ENCODE assay signal across 8 cellular contexts in the genomic region with DNA sequence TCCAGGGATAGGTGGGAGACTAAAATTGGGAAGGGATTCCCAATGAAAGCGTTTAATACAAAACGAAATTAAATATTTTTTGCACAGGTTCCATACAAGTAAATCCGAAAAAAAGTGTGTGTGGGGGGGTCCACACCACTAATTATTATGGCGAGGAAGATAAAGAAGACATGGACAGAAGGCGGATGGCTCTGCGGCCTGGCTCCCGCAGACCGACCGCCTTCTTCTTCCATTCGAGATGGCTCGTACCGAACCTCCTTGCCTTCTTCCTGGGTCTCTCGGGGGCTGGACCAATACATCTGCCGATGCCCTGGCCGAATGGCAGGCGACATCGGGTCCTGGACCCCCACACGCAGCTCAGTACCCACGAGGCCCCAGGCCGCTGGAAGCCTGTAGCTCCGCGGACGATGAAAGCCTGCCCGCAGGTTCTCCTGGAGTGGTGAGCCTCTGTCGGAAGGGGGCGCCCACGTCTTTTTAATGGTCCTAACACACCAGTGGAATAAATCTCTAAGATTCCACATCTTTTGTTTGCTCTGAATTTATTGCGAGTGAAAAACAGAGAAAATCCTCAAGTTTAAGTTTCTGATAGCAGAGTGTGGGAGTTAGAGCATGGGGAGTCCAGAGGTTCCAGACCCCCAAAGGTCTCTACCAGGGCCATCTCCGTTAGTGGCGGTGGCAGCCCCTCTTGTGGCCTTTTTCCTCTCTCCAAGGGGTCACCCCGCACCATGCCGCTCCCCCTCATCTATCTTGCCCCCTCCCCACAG. TPM values are rescaled to one million over a fixed set of nuclear protein-coding genes. Genes with fewer than 3 reads are reported as not detected.
DNase-seq lines count a peak whose midpoint lies in the region; ATAC-seq, FAIRE-seq and TF ChIP-seq lines count a peak whose summit lies in the region.

No MANE protein-coding gene starts in this region.

- H3K4me1 Mint-ChIP-seq in activated CD8-positive, alpha-beta T cell treated with anti-CD3 and anti-CD28 coated beads for 36 hours (ENCODE audit: low read depth) = peaks cover 29% of the 10 kb centered on the region

- H3K27ac Mint-ChIP-seq in activated CD8-positive, alpha-beta T cell treated with anti-CD3 and anti-CD28 coated beads for 36 hours = no peak overlapping the region

- intact Hi-C loops in activated CD8-positive, alpha-beta T cell treated with anti-CD3 and anti-CD28 coated beads for 36 hours (cut with micrococcal nuclease) = loop anchor here (5.0 to 10.0 kb wide), 2 partner anchors 63 to 110 kb away; a partner anchor contains a TSS

- ATAC-seq in activated CD8-positive, alpha-beta T cell treated with anti-CD3 and anti-CD28 coated beads for 36 hours = peak; percentile 70
- no peak for ATAC-seq in HG03442 (IDR thresholded peaks at IDR 0.05; ENCODE audit: unreplicated experiment)

- FAIRE-seq in H54 (lab: Jason Lieb, UNC) = peak; percentile 76

- no peaks in the 10 kb centered on the region for H3K9me3 Mint-ChIP-seq in activated CD8-positive, alpha-beta T cell treated with anti-CD3 and anti-CD28 coated beads for 36 hours

- CTCF ChIA-PET in activated CD8-positive, alpha-beta T cell treated with anti-CD3 and anti-CD28 coated beads for 36 hours (lab: Charles Lee) = interaction anchor here (0.6 to 5.0 kb wide), 62 partner anchors 9 to 326 kb away, joined by 3 to 82 read pairs (median 4); a partner anchor contains a TSS

- DNase-seq in AG08396 (ENCODE audit: low spot score) = peak; percentile 76
- peak; percentile 73 for DNase-seq in H54 (ENCODE audit: insufficient read length, low spot score)
- DNase-seq in NCI-H82 (lab: John Stamatoyannopoulos, UW) = peak; percentile 89
- peak; percentile 91 for DNase-seq in activated CD8-positive, alpha-beta T cell treated with anti-CD3 and anti-CD28 coated beads for 36 hours
- peak; percentile 65 for DNase-seq in effector CD8-positive, alpha-beta T cell (lab: John Stamatoyannopoulos, UW)
- DNase-seq in midbrain (lab: John Stamatoyannopoulos, UW) = peak; percentile 56
- peak; percentile 58 to 61 for DNase-seq in stimulated activated CD8-positive, alpha-beta memory T cell treated with anti-CD3 and anti-CD28 coated beads, Interleukin-15, amount 100 ng/mL, for 48 hours (ENCODE audit: low read depth in 2 of 2)

- TF ChIP-seq CTCF in activated CD8-positive, alpha-beta T cell treated with anti-CD3 and anti-CD28 coated beads for 36 hours (IDR thresholded peaks at IDR 0.05) = peak; percentile 80

- POLR2A ChIA-PET in activated CD8-positive, alpha-beta T cell treated with anti-CD3 and anti-CD28 coated beads for 36 hours (lab: Charles Lee) = interaction anchor here (0.9 kb wide), 1 partner anchor 23 kb away, joined by 3 read pairs; no protein-coding TSS in a partner anchor

- H3K36me3 Mint-ChIP-seq in activated CD8-positive, alpha-beta T cell treated with anti-CD3 and anti-CD28 coated beads for 36 hours (ENCODE audit: low read depth) = no peaks in the 10 kb centered on the region

- peak overlapping the region; percentile 40 for H3K4me3 Mint-ChIP-seq in activated CD8-positive, alpha-beta T cell treated with anti-CD3 and anti-CD28 coated beads for 36 hours

- TF ChIP-seq POLR2A in H54 (IDR thresholded peaks at IDR 0.05; ENCODE audit: low read depth, low read length) = no peak

- H3K27me3 Mint-ChIP-seq in activated CD8-positive, alpha-beta T cell treated with anti-CD3 and anti-CD28 coated beads for 36 hours = peaks cover 88% of the 10 kb centered on the region

RNA-seq across cellular contexts. Expression of a gene that starts 1.4 kb away (rescaled TPM):
- total RNA-seq in activated CD8-positive, alpha-beta T cell treated with anti-CD3 and anti-CD28 coated beads for 36 hours = not detected

RNA-seq across cellular contexts. Expression of a gene that starts 2.1 kb away (rescaled TPM):
- not detected for total RNA-seq in activated CD8-positive, alpha-beta T cell treated with anti-CD3 and anti-CD28 coated beads for 36 hours

RNA-seq across cellular contexts. Expression of a gene that starts 4.1 kb away (rescaled TPM):
- total RNA-seq in activated CD8-positive, alpha-beta T cell treated with anti-CD3 and anti-CD28 coated beads for 36 hours = not detected
